In genomic region chr6:101167638-101168037, GRCh38 we compare ENCODE assay signal across 9 cellular contexts.
"Had no signal": no experiment of that assay in that cellular context is flagged by ENCODE, and none has a peak within 500 bp of the region (broad histone marks: within the 10 kb centered on the region; RNA-seq: fewer than 3 reads in every experiment).

No MANE protein-coding gene starts in this region.

- FAIRE-seq: HTR-8/SVneo, K562 had no signal

- H3K9me3 ChIP-seq: HAP-1 had no signal

- H3K36me3 ChIP-seq: HAP-1 had no signal

- DNase-seq: H7, HFFc6, IMR-90, KG1 had no signal

- H3K4me3 Mint-ChIP-seq: GM23338, HFFc6 had no signal

- ATAC-seq: GM23338, HCT116, K562 had no signal

- H3K4me3 ChIP-seq: GM23338, HAP-1, K562 had no signal

- H3K4me1 ChIP-seq: HAP-1 had no signal

- H3K27ac Mint-ChIP-seq: GM23338, HFFc6 had no signal
